14 cellular contexts compared by ENCODE assay signal in the genomic region with DNA sequence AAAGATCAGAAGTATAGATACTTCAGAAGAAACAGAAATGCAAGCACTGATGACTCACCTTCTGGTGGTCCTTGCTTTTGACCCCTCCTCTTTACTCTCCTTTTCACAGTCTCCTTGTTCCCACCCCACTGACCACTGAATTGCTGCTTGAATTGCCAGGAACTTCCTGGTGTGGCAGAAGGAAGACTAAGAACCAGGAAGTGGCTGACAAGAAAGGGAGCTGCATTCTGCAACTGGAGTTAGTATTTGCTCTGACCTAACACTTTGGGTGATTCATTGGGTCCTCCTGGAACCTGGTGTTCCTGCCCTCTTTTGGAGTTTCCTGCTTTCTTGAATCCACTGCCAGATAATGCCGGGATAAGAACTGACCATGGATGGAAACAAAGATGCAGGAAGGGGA. TPM values are rescaled to one million over a fixed set of nuclear protein-coding genes. Genes with fewer than 3 reads are reported as not detected.
DNase-seq lines count a peak whose midpoint lies in the region; ATAC-seq, FAIRE-seq and TF ChIP-seq lines count a peak whose summit lies in the region.
"Had no signal": no experiment of that assay in that cellular context is flagged by ENCODE, and none has a peak within 500 bp of the region (broad histone marks: within the 10 kb centered on the region; RNA-seq: fewer than 3 reads in every experiment).

No MANE protein-coding gene starts in this region.

- no peaks in the 10 kb centered on the region for H3K27me3 ChIP-seq in K562 (ENCODE audit: control insufficient read depth in 2 of 2, insufficient read depth in 2 of 2, low read length in 2 of 2)
- H3K27me3 ChIP-seq in left lung = no peaks in the 10 kb centered on the region
- no peaks in the 10 kb centered on the region for H3K27me3 ChIP-seq in dorsolateral prefrontal cortex
- H3K27me3 ChIP-seq: BLaER1 treated with 17β-estradiol and CSF1 and Interleukin-3, amounts not matched to agents 10 nM and 100 nM; ovary had no signal

- CTCF ChIA-PET in K562 (lab: Yijun Ruan, JAX; ENCODE audit: low intra/inter-chr PET ratio) = no interaction called here

- no peaks in the 10 kb centered on the region for H3K9me3 ChIP-seq in K562 (replicated peaks; ENCODE audit: control insufficient read depth, insufficient read depth, low read depth, low read length)
- peaks cover 0 to 26% of the 10 kb centered on the region in 2 donors for H3K9me3 ChIP-seq in left lung
- H3K9me3 ChIP-seq: ovary had no signal

- H2AFZ ChIP-seq in K562 (ENCODE audit: low read depth, low read length) = no peak overlapping the region

- no peaks in the 10 kb centered on the region for H4K20me1 ChIP-seq in K562 (replicated peaks; ENCODE audit: control insufficient read depth, insufficient read depth, low read length)
- H4K20me1 ChIP-seq: BLaER1 treated with 17β-estradiol and CSF1 and Interleukin-3, amounts not matched to agents 10 nM and 100 nM had no signal

- H3K36me3 ChIP-seq in K562 (ENCODE audit: control insufficient read depth, insufficient read depth, low read length) = no peaks in the 10 kb centered on the region
- H3K36me3 ChIP-seq in left lung = no peaks in the 10 kb centered on the region
- H3K36me3 ChIP-seq: BLaER1 treated with 17β-estradiol and CSF1 and Interleukin-3, amounts not matched to agents 10 nM and 100 nM; ovary had no signal

- in situ Hi-C loops in Caki2 (cut with HindIII; ENCODE audit: low pct_unique_long_range_greater_than_20kb, low sequenced_read_pairs) (no loop called here), K562 (cut with MboI) (no loop called here)

- no peak overlapping the region for H3K9ac ChIP-seq in K562 (ENCODE audit: insufficient read depth in 1 of 2, low read depth in 2 of 2, low read length in 2 of 2)
- H3K9ac ChIP-seq: BLaER1 treated with 17β-estradiol and CSF1 and Interleukin-3, amounts not matched to agents 10 nM and 100 nM had no signal

- no peak for TF ChIP-seq RAD21 in K562 (CRISPR knock-in tag; conservative IDR thresholded peaks at IDR 0.05 in 1 of 2, IDR thresholded peaks at IDR 0.05 in 1 of 2)

- intact Hi-C loops in K562 (cut with micrococcal nuclease) = no loop called here
- intact Hi-C loops in left lung (cut with DNase I) = no loop called here
- intact Hi-C loops in dorsolateral prefrontal cortex (cut with DNase I) = no loop called here

- no peaks in the 10 kb centered on the region for H3K4me1 ChIP-seq in K562 (replicated peaks in 1 of 2; ENCODE audit: control insufficient read depth in 2 of 2, insufficient read depth in 2 of 2, low read length in 2 of 2)
- H3K4me1 ChIP-seq in left lung = no peaks in the 10 kb centered on the region

- 0% methylated on average over 1 of the region's 1 CpG for WGBS in K562 (ENCODE audit: insufficient coverage, low coverage, missing lambda C conversion rate)

- ATAC-seq in K562 (no peak), left lung (peak; percentile 61), GM19463 (IDR thresholded peaks at IDR 0.05; ENCODE audit: unreplicated experiment) (no peak)

- TF ChIP-seq CTCF in K562 (IDR thresholded peaks at IDR 0.05 in 2 of 3, conservative IDR thresholded peaks at IDR 0.05 in 1 of 3; ENCODE audit: insufficient read depth in 2 of 3, low read depth in 1 of 3, low read length in 3 of 3) = no peak
- no peak for TF ChIP-seq CTCF in left lung (IDR thresholded peaks at IDR 0.05)
- TF ChIP-seq CTCF in dorsolateral prefrontal cortex (IDR thresholded peaks at IDR 0.05 in 54 of 56, conservative IDR thresholded peaks at IDR 0.05 in 2 of 56; ENCODE audit: low read depth in 1 of 56, partially characterized antibody in 56 of 56) = no peak

- H3K9me1 ChIP-seq in K562 (ENCODE audit: control insufficient read depth, insufficient read depth, low read length) = no peaks in the 10 kb centered on the region

- no peak for TF ChIP-seq POLR2A in K562 (conservative IDR thresholded peaks at IDR 0.05)

- no peak for TF ChIP-seq EP300 in K562 (IDR thresholded peaks at IDR 0.05; ENCODE audit: low read length)

- peak; percentile 15 for DNase-seq in Caki2 (ENCODE audit: low read depth)
- peak; percentile 37 for DNase-seq in HT-29 (ENCODE audit: low spot score)
- DNase-seq in K562 (ENCODE audit: extremely low read depth in 1 of 4, low spot score in 3 of 4) = no peak
- no peak for DNase-seq in left lung
- DNase-seq in cerebellar nuclear complex (lab: John Stamatoyannopoulos, UW) = no peak
- DNase-seq in dorsolateral prefrontal cortex = no peak
- DNase-seq in NCI-H524 treated with DMSO at 0.1 percent for 48 hours (lab: John Stamatoyannopoulos, UW) = no peak
- DNase-seq: midbrain, NCI-H1048, NCI-H2171, ovary had no signal

- no peak for FAIRE-seq in K562 (lab: Jason Lieb, UNC)
- FAIRE-seq: GM12892 had no signal

- H3K79me2 ChIP-seq in K562 (ENCODE audit: control insufficient read depth, insufficient read depth, low read length) = no peaks in the 10 kb centered on the region

- POLR2A ChIA-PET in K562 (lab: Yijun Ruan, JAX) = no interaction called here

- H3K4me3 ChIP-seq in K562 (no peak overlapping the region), left lung (no peak overlapping the region), dorsolateral prefrontal cortex (no peak overlapping the region)
- H3K4me3 ChIP-seq: BLaER1 treated with 17β-estradiol and CSF1 and Interleukin-3, amounts not matched to agents 10 nM and 100 nM; ovary had no signal

- no TSS peak for BruUV-seq in K562 (replicated peaks; lab: Mats Ljungman, UMichigan)

- no peak overlapping the region for H3K27ac ChIP-seq in K562 (ENCODE audit: extremely low read depth, low read depth, low read length)
- H3K27ac ChIP-seq in left lung = no peak overlapping the region
- H3K27ac ChIP-seq in dorsolateral prefrontal cortex = no peak overlapping the region
- H3K27ac ChIP-seq: BLaER1 treated with 17β-estradiol and CSF1 and Interleukin-3, amounts not matched to agents 10 nM and 100 nM; ovary had no signal

- no peak overlapping the region for H3K4me2 ChIP-seq in K562 (ENCODE audit: insufficient read depth, low read length)
- H3K4me2 ChIP-seq: BLaER1 treated with 17β-estradiol and CSF1 and Interleukin-3, amounts not matched to agents 10 nM and 100 nM had no signal

TF ChIP-seq in K562, 482 proteins besides CTCF, POLR2A, EP300 and RAD21:
- TF ChIP-seq ZNF232 (CRISPR knock-in tag; IDR thresholded peaks at IDR 0.05) (no peak), ELF1 (tag; IDR thresholded peaks at IDR 0.05) (peak; percentile 43; the same call in 1 of the 2 replicates), CEBPB (tag; IDR thresholded peaks at IDR 0.05) (no peak)

RNA-seq across cellular contexts. Expression of a gene that starts 23.0 kb away (rescaled TPM):
- total RNA-seq in Caki2 (2014; rRNA removed; shearing (Covaris generic); ENCODE audit: low replicate concordance) = not detected in 2 replicates
- total RNA-seq in HT-29 (2014; rRNA removed; shearing (Covaris generic)) = not detected in 2 replicates
- total RNA-seq in K562 (2011; cell fraction: chromatin; rRNA removed; ENCODE audit: low replicate concordance) = not detected in 2 replicates
- not detected in 2 replicates for total RNA-seq in K562 (2011; cell fraction: nucleolus; rRNA removed)
- not detected in 2 replicates for total RNA-seq in K562 (2011; cell fraction: nucleoplasm; rRNA removed)
- total RNA-seq in K562 (2014; rRNA removed) = not detected in 2 replicates
- total RNA-seq in K562 (2014; rRNA removed; fragmentation: Illumina TruSeq; extraction: Trizol) = not detected in 2 replicates
- total RNA-seq in K562 (2015; rRNA removed; fragmentation: Illumina TruSeq; extraction: Trizol) = not detected in 2 replicates
- not detected in 2 replicates for total RNA-seq in K562 (2021)
- not detected in 2 replicates for polyA plus RNA-seq in K562 (2011; rRNA removed)
- not detected in 2 replicates for polyA plus RNA-seq in K562 (2011; cell fraction: cytosol; rRNA removed)
- not detected in 2 replicates for polyA plus RNA-seq in K562 (2011; cell fraction: nucleus; rRNA removed)
- polyA plus RNA-seq in K562 (2012) = not detected in 2 replicates
- polyA plus RNA-seq in K562 (2014; fragmentation: Illumina TruSeq; extraction: Trizol) = not detected in 2 replicates
- not detected for polyA plus RNA-seq in K562 (2014; fragmentation: Nextera tagmentation; extraction: Ambion mirVana)
- polyA plus RNA-seq in K562 (2014; rRNA removed) = not detected in 2 replicates
- not detected in 2 replicates for polyA minus RNA-seq in K562 (2011; rRNA and poly(A)+ RNA removed)
- polyA minus RNA-seq in K562 (2011; cell fraction: cytosol; rRNA and poly(A)+ RNA removed) = not detected in 2 replicates
- not detected in 2 replicates for polyA minus RNA-seq in K562 (2011; cell fraction: nucleus; rRNA and poly(A)+ RNA removed)
- under 1 TPM; 0.10 to 0.23 TPM for total RNA-seq in left lung
- total RNA-seq in dorsolateral prefrontal cortex = 10 to 100 TPM in 41 of 120 experiments, 1 to 10 TPM in 79; 4.3 to 14.2 (median 8.7) TPM

Comparison
In these comparisons a context has a peak if more than half of its experiments do, and no peak if none do; other contexts are left out.
1. DNase-seq: peak in Caki2 (single experiment) and HT-29 (single experiment); none in K562 (0 of 4), left lung (0 of 2), cerebellar nuclear complex (0 of 2), dorsolateral prefrontal cortex (0 of 10) and NCI-H524 treated with DMSO at 0.1 percent for 48 hours (single experiment).